ENCODE assay signal across 9 cellular contexts in the genomic region with DNA sequence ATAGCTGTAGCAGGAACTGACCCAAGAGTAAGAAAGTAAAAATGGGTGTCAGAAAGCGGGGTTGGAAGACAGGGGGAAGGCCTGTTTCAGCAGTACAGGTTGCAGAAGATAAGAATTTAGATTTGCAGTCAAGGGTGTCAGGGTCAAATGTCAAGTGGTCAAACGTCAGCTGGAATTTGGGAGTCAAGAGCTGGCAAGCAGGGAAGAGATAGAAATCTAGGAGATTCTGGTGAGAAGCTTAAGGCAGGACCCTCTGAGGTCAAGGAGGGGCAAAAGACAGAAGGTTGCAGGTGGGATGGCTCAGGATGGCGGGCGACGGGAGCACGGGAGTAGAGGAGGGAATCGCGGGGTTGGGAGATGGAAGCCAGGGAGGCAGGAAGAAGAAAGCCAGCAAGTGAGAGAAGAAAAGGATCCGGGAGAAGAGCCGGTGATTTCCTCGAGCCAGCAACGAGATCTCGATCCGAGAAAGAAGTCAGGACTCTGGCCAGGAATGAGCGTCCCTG. TPM values are rescaled to one million over a fixed set of nuclear protein-coding genes. Genes with fewer than 3 reads are reported as not detected.
DNase-seq lines count a peak whose midpoint lies in the region; TF ChIP-seq lines count a peak whose summit lies in the region.
"Had no signal": no experiment of that assay in that cellular context is flagged by ENCODE, and none has a peak within 500 bp of the region (broad histone marks: within the 10 kb centered on the region; RNA-seq: fewer than 3 reads in every experiment).

No MANE protein-coding gene starts in this region.

- WGBS in ectodermal cell, 2 experiments: 23 to 26% methylated on average over 15 of the region's 15 CpGs

- H3K27me3 ChIP-seq in ACC112 (ENCODE audit: insufficient read depth, low read length) (no peaks in the 10 kb centered on the region), MG63 (no peaks in the 10 kb centered on the region), ectodermal cell (ENCODE audit: control insufficient read depth, insufficient read depth, low read length, poor library complexity, severe bottlenecking) (no peaks in the 10 kb centered on the region), muscle layer of colon (ENCODE audit: control insufficient read depth in 1 of 2, insufficient read depth in 2 of 2, low read length in 2 of 2) (no peaks in the 10 kb centered on the region)

- H3K36me3 ChIP-seq in ACC112 (ENCODE audit: insufficient read depth, low read length) (no peaks in the 10 kb centered on the region), MG63 (no peaks in the 10 kb centered on the region), ectodermal cell (ENCODE audit: control insufficient read depth, insufficient read depth, low read length) (no peaks in the 10 kb centered on the region), muscle layer of colon (ENCODE audit: insufficient read depth, low read length) (no peaks in the 10 kb centered on the region)

- H3K4me1 ChIP-seq in ACC112 (ENCODE audit: control insufficient read depth, insufficient read depth, low read length, unreplicated experiment) (peaks cover 16% of the 10 kb centered on the region), ectodermal cell (ENCODE audit: control insufficient read depth, insufficient read depth, low read length) (no peaks in the 10 kb centered on the region), muscle layer of colon (ENCODE audit: insufficient read depth, low read length) (peaks cover 11% of the 10 kb centered on the region)

- H3K79me2 ChIP-seq in ACC112 (ENCODE audit: control insufficient read depth, insufficient read depth, low read length, unreplicated experiment): peaks cover under 1% of the 10 kb centered on the region

- H3K4me3 ChIP-seq in ACC112 (ENCODE audit: low read depth, low read length) (peak overlapping the region; percentile 93), MG63 (peak overlapping the region; percentile 74), ectodermal cell (ENCODE audit: insufficient read depth, low read depth, low read length) (peak overlapping the region; percentile 77), muscle layer of colon (ENCODE audit: low read depth in 1 of 2, low read length in 2 of 2) (peak overlapping the region; percentile 71 to 93)

- peak overlapping the region; percentile 61 for H3K9ac ChIP-seq in muscle layer of colon (ENCODE audit: low read length)

- no peak for DNase-seq in MG63
- DNase-seq in dedifferentiated amniotic fluid mesenchymal stem cell (ENCODE audit: extremely low spot score): no peak
- no peak for DNase-seq in GM19238 (ENCODE audit: insufficient read length, low spot score)
- no peak for DNase-seq in SKM-1 treated with dmso at 0.1 percent for 144 hours (lab: John Stamatoyannopoulos, UW; ENCODE audit: unreplicated experiment)
- no peak for DNase-seq in GM10266 (ENCODE audit: extremely low spot score)

- no peak for TF ChIP-seq CTCF in GM10266 (IDR thresholded peaks at IDR 0.05; ENCODE audit: control insufficient read depth, insufficient read depth, low read depth, missing control alignments)

- H2AFZ ChIP-seq in ACC112 (ENCODE audit: low read length, unreplicated experiment): peak overlapping the region; percentile 95

- H3K27ac ChIP-seq in ACC112 (ENCODE audit: low read depth, low read length): peak overlapping the region; percentile 78
- no peak overlapping the region for H3K27ac ChIP-seq in ectodermal cell (ENCODE audit: insufficient read depth, low read depth, low read length, poor library complexity, severe bottlenecking)
- H3K27ac ChIP-seq in muscle layer of colon (ENCODE audit: low read depth, low read length): peak overlapping the region; percentile 99

- H3K9me3 ChIP-seq in MG63: no peaks in the 10 kb centered on the region
- no peaks in the 10 kb centered on the region for H3K9me3 ChIP-seq in ectodermal cell (ENCODE audit: control insufficient read depth, low read length)
- no peaks in the 10 kb centered on the region for H3K9me3 ChIP-seq in muscle layer of colon (ENCODE audit: low read length)

RNA-seq across cellular contexts. Expression of gene SLC25A35, which starts 0.3 kb away (rescaled TPM):
- total RNA-seq in MG63 (2014; rRNA removed; shearing (Covaris generic); ENCODE audit: low replicate concordance): 1.0 TPM in 1 of 2 replicates, not detected in the other
- 4.5 TPM for polyA plus RNA-seq in ectodermal cell (2013, experiment 1 of 4)
- 3.4 TPM for polyA plus RNA-seq in ectodermal cell (2013, experiment 2 of 4)
- polyA plus RNA-seq in ectodermal cell (2013, experiment 3 of 4): 3.5 TPM
- polyA plus RNA-seq in ectodermal cell (2013, experiment 4 of 4): 3.0 TPM

RNA-seq across cellular contexts. Expression of gene RANGRF, which starts 6.4 kb away (rescaled TPM):
- 22.1 and 22.3 TPM in 2 replicates for total RNA-seq in MG63 (2014; rRNA removed; shearing (Covaris generic); ENCODE audit: low replicate concordance)
- polyA plus RNA-seq in ectodermal cell (2013, experiment 1 of 4): 48.0 TPM
- 40.6 TPM for polyA plus RNA-seq in ectodermal cell (2013, experiment 2 of 4)
- polyA plus RNA-seq in ectodermal cell (2013, experiment 3 of 4): 34.6 TPM
- polyA plus RNA-seq in ectodermal cell (2013, experiment 4 of 4): 34.6 TPM

RNA-seq across cellular contexts. Expression of gene ARHGEF15, which starts 15.2 kb away (rescaled TPM):
- not detected in 2 replicates for total RNA-seq in MG63 (2014; rRNA removed; shearing (Covaris generic); ENCODE audit: low replicate concordance)
- polyA plus RNA-seq in ectodermal cell (2013, experiment 1 of 4): not detected
- polyA plus RNA-seq in ectodermal cell (2013, experiment 2 of 4): 0.05 TPM
- 0.43 TPM for polyA plus RNA-seq in ectodermal cell (2013, experiment 3 of 4)
- polyA plus RNA-seq in ectodermal cell (2013, experiment 4 of 4): 0.24 TPM
- total RNA-seq: SK-MEL-5 had no signal

RNA-seq across cellular contexts. Expression of gene ODF4, which starts 44.8 kb away (rescaled TPM):
- not detected in 2 replicates for total RNA-seq in MG63 (2014; rRNA removed; shearing (Covaris generic); ENCODE audit: low replicate concordance)
- not detected for polyA plus RNA-seq in ectodermal cell (2013, experiment 1 of 4)
- not detected for polyA plus RNA-seq in ectodermal cell (2013, experiment 2 of 4)
- polyA plus RNA-seq in ectodermal cell (2013, experiment 3 of 4): not detected
- polyA plus RNA-seq in ectodermal cell (2013, experiment 4 of 4): not detected
- total RNA-seq: SK-MEL-5 had no signal

RNA-seq across cellular contexts. Expression of gene PFAS, which starts 45.8 kb away (rescaled TPM):
- 72.8 and 82.7 TPM in 2 replicates for total RNA-seq in MG63 (2014; rRNA removed; shearing (Covaris generic); ENCODE audit: low replicate concordance)
- 62.8 TPM for polyA plus RNA-seq in ectodermal cell (2013, experiment 1 of 4)
- polyA plus RNA-seq in ectodermal cell (2013, experiment 2 of 4): 69.5 TPM
- 42.7 TPM for polyA plus RNA-seq in ectodermal cell (2013, experiment 3 of 4)
- polyA plus RNA-seq in ectodermal cell (2013, experiment 4 of 4): 47.3 TPM
